ENCODE assay signal across 12 cellular contexts in genomic region chr5:73901455-73901854, GRCh38.
DNase-seq lines count a peak whose midpoint lies in the region; ATAC-seq and TF ChIP-seq lines count a peak whose summit lies in the region.
"Had no signal": no experiment of that assay in that cellular context is flagged by ENCODE, and none has a peak within 500 bp of the region (broad histone marks: within the 10 kb centered on the region; RNA-seq: fewer than 3 reads in every experiment).

No MANE protein-coding gene starts in this region.

- H3K9me3 Mint-ChIP-seq in activated naive CD8-positive, alpha-beta T cell treated with anti-CD3 and anti-CD28 coated beads for 36 hours: no peaks in the 10 kb centered on the region
- H3K9me3 Mint-ChIP-seq: activated T-cell treated with anti-CD3 and anti-CD28 coated beads, Interleukin-2, amount 50 U/mL, for 4 hours; T-helper 1 cell treated with Interleukin-12 subunit alpha and Interleukin-12 subunit beta and Interleukin-4 antibody, amounts not matched to agents 30 μg/mL and 1 μg/mL, for 36 hours had no signal

- H3F3A ChIP-seq in PC-3 (ENCODE audit: low read length, unreplicated experiment): no peaks in the 10 kb centered on the region

- H3K79me2 ChIP-seq in hepatocyte (no peaks in the 10 kb centered on the region), PC-3 (ENCODE audit: low read length) (no peaks in the 10 kb centered on the region)

- POLR2A ChIA-PET in PC-3 (lab: Charles Lee; ENCODE audit: unreplicated experiment): no interaction called here

- H3K36me3 ChIP-seq in heart left ventricle (peaks cover 0 to 7% (median 0%) of the 10 kb centered on the region in 9 donors), hepatocyte (replicated peaks; ENCODE audit: insufficient read depth, low read depth) (no peaks in the 10 kb centered on the region), PC-3 (ENCODE audit: low read depth, low read length) (no peaks in the 10 kb centered on the region), uterus (no peaks in the 10 kb centered on the region), MG63 (peaks cover 13% of the 10 kb centered on the region)
- H3K36me3 ChIP-seq: BLaER1 treated with 17β-estradiol and CSF1 and Interleukin-3, amounts not matched to agents 10 nM and 100 nM had no signal

- no peak overlapping the region for H3K9ac ChIP-seq in PC-3 (ENCODE audit: low read length)
- H3K9ac ChIP-seq: BLaER1 treated with 17β-estradiol and CSF1 and Interleukin-3, amounts not matched to agents 10 nM and 100 nM had no signal

- H3K4me1 Mint-ChIP-seq in activated naive CD8-positive, alpha-beta T cell treated with anti-CD3 and anti-CD28 coated beads for 36 hours: no peaks in the 10 kb centered on the region

- no peaks in the 10 kb centered on the region for H4K20me1 ChIP-seq in hepatocyte (ENCODE audit: insufficient read depth, poor library complexity, severe bottlenecking)
- no peaks in the 10 kb centered on the region for H4K20me1 ChIP-seq in PC-3 (ENCODE audit: low read length)
- H4K20me1 ChIP-seq: BLaER1 treated with 17β-estradiol and CSF1 and Interleukin-3, amounts not matched to agents 10 nM and 100 nM had no signal

- no peak overlapping the region for H3K4me3 Mint-ChIP-seq in activated naive CD8-positive, alpha-beta T cell treated with anti-CD3 and anti-CD28 coated beads for 36 hours
- H3K4me3 Mint-ChIP-seq: activated T-cell treated with anti-CD3 and anti-CD28 coated beads, Interleukin-2, amount 50 U/mL, for 4 hours; T-helper 1 cell treated with Interleukin-12 subunit alpha and Interleukin-12 subunit beta and Interleukin-4 antibody, amounts not matched to agents 30 μg/mL and 1 μg/mL, for 36 hours had no signal

- no peak overlapping the region for H2AFZ ChIP-seq in hepatocyte
- no peak overlapping the region for H2AFZ ChIP-seq in PC-3 (ENCODE audit: low read length)

- intact Hi-C loops in heart left ventricle (cut with DNase I): loop anchor here in 8 of 10 donors (2.0 to 10.0 kb wide), 4 partner anchors 133 to 1013 kb away; no protein-coding TSS in a partner anchor
- intact Hi-C loops in left cardiac atrium (cut with DNase I): loop anchor here in 1 of 2 donors (10.0 kb wide), 1 partner anchor 1013 kb away; no protein-coding TSS in a partner anchor
- intact Hi-C loops in PC-3 (cut with micrococcal nuclease): no loop called here
- intact Hi-C loops in uterus (cut with DNase I; ENCODE audit: low total_unique reads): loop anchor here (5.0 kb wide), 1 partner anchor 746 kb away; no protein-coding TSS in a partner anchor

- H3K9me2 ChIP-seq in hepatocyte (replicated peaks; ENCODE audit: insufficient read depth): no peaks in the 10 kb centered on the region
- H3K9me2 ChIP-seq in PC-3 (replicated peaks; ENCODE audit: low read length): no peaks in the 10 kb centered on the region

- CTCF ChIA-PET in PC-3 (lab: Charles Lee): no interaction called here

- TF ChIP-seq POLR2A in heart left ventricle (IDR thresholded peaks at IDR 0.05): no peak
- TF ChIP-seq POLR2A in uterus (IDR thresholded peaks at IDR 0.05): no peak

- no peaks in the 10 kb centered on the region for H3K9me3 ChIP-seq in heart left ventricle
- no peaks in the 10 kb centered on the region for H3K9me3 ChIP-seq in hepatocyte (ENCODE audit: low read depth)
- no peaks in the 10 kb centered on the region for H3K9me3 ChIP-seq in PC-3 (ENCODE audit: low read length)
- H3K9me3 ChIP-seq in uterus: no peaks in the 10 kb centered on the region
- H3K9me3 ChIP-seq in MG63: no peaks in the 10 kb centered on the region
- H3K9me3 ChIP-seq: BLaER1 treated with 17β-estradiol and CSF1 and Interleukin-3, amounts not matched to agents 10 nM and 100 nM had no signal

- peaks cover 35% of the 10 kb centered on the region for H3K27me3 Mint-ChIP-seq in activated naive CD8-positive, alpha-beta T cell treated with anti-CD3 and anti-CD28 coated beads for 36 hours

- H3K27ac ChIP-seq in heart left ventricle (peak overlapping the region in 9 of 12 donors; percentile 22 to 59 (median 35)), hepatocyte (peak overlapping the region; percentile 65), PC-3 (ENCODE audit: low read length) (no peak overlapping the region), uterus (no peak overlapping the region)

- WGBS in heart left ventricle, 4 donors: 36 to 44% (median 39%) methylated on average over 4 of the region's 4 CpGs
- WGBS in hepatocyte (ENCODE audit: low lambda C conversion rate, missing lambda C conversion rate): 50% methylated on average over 4 of the region's 4 CpGs

- H3K4me3 ChIP-seq in heart left ventricle (peak overlapping the region in 6 of 12 donors; percentile 2 to 20 (median 12)), hepatocyte (no peak overlapping the region), PC-3 (ENCODE audit: low read length) (no peak overlapping the region), uterus (no peak overlapping the region), MG63 (no peak overlapping the region)
- H3K4me3 ChIP-seq: BLaER1 treated with 17β-estradiol and CSF1 and Interleukin-3, amounts not matched to agents 10 nM and 100 nM had no signal

- no peak for DNase-seq in heart left ventricle
- DNase-seq in left cardiac atrium: no peak
- peak; percentile 32 for DNase-seq in RPMI7951 (ENCODE audit: low read depth)
- DNase-seq in hepatocyte (ENCODE audit: low spot score): no peak
- DNase-seq in PC-3: no peak
- DNase-seq in activated naive CD8-positive, alpha-beta T cell treated with anti-CD3 and anti-CD28 coated beads for 36 hours: no peak
- DNase-seq in uterus: no peak
- no peak for DNase-seq in MG63
- DNase-seq: activated T-cell treated with anti-CD3 and anti-CD28 coated beads, Interleukin-2, amount 50 U/mL, for 4 hours; NCI-H2227 treated with DMSO at 0.1 percent for 48 hours had no signal

- no TSS peak for BruUV-seq in PC-3 (replicated peaks; lab: Mats Ljungman, UMichigan)

- H3K27me3 ChIP-seq in heart left ventricle: no peaks in the 10 kb centered on the region
- H3K27me3 ChIP-seq in hepatocyte: no peaks in the 10 kb centered on the region
- H3K27me3 ChIP-seq in PC-3 (ENCODE audit: low read length): no peaks in the 10 kb centered on the region
- no peaks in the 10 kb centered on the region for H3K27me3 ChIP-seq in uterus
- no peaks in the 10 kb centered on the region for H3K27me3 ChIP-seq in MG63
- H3K27me3 ChIP-seq: BLaER1 treated with 17β-estradiol and CSF1 and Interleukin-3, amounts not matched to agents 10 nM and 100 nM had no signal

- H3K4me2 ChIP-seq in hepatocyte (peak overlapping the region; percentile 45), PC-3 (ENCODE audit: low read length) (no peak overlapping the region)

- ATAC-seq in heart left ventricle: no peak
- no peak for ATAC-seq in left cardiac atrium
- no peak for ATAC-seq in PC-3
- ATAC-seq: activated T-cell treated with anti-CD3 and anti-CD28 coated beads, Interleukin-2, amount 50 U/mL, for 4 hours had no signal

- no peaks in the 10 kb centered on the region for H3K36me3 Mint-ChIP-seq in activated naive CD8-positive, alpha-beta T cell treated with anti-CD3 and anti-CD28 coated beads for 36 hours

- H3K4me1 ChIP-seq in heart left ventricle (peaks cover 0 to 29% (median 5%) of the 10 kb centered on the region in 12 donors), hepatocyte (ENCODE audit: insufficient read depth) (peaks cover 4% of the 10 kb centered on the region), PC-3 (ENCODE audit: insufficient read depth, low read length) (no peaks in the 10 kb centered on the region), uterus (no peaks in the 10 kb centered on the region)

- TF ChIP-seq CTCF in heart left ventricle (IDR thresholded peaks at IDR 0.05) (peak in 2 of 12 donors; percentile 8 to 22), hepatocyte (IDR thresholded peaks at IDR 0.05; ENCODE audit: poor library complexity) (peak; percentile 18), PC-3 (conservative IDR thresholded peaks at IDR 0.05; ENCODE audit: low read depth, low read length) (no peak; the same call in 1 of the 2 replicates), uterus (IDR thresholded peaks at IDR 0.05) (no peak)

- no peak overlapping the region for H3K27ac Mint-ChIP-seq in activated naive CD8-positive, alpha-beta T cell treated with anti-CD3 and anti-CD28 coated beads for 36 hours
- H3K27ac Mint-ChIP-seq: T-helper 1 cell treated with Interleukin-12 subunit alpha and Interleukin-12 subunit beta and Interleukin-4 antibody, amounts not matched to agents 30 μg/mL and 1 μg/mL, for 36 hours had no signal

Comparison
In these comparisons a context has a peak if more than half of its experiments do, and no peak if none do; other contexts are left out.
1. H3K27ac ChIP-seq: peak in heart left ventricle (9 of 12) and hepatocyte (single experiment); none in PC-3 (single experiment) and uterus (0 of 2).